8 cellular contexts compared by ENCODE assay signal in genomic region chr10:46557319-46558140, GRCh38. TPM values are rescaled to one million over a fixed set of nuclear protein-coding genes. Genes with fewer than 3 reads are reported as not detected.
DNase-seq lines count a peak whose midpoint lies in the region; ATAC-seq and TF ChIP-seq lines count a peak whose summit lies in the region.

No MANE protein-coding gene starts in this region.

- no peaks in the 10 kb centered on the region for H3K36me3 ChIP-seq in colonic mucosa
- no peaks in the 10 kb centered on the region for H3K36me3 ChIP-seq in naive thymus-derived CD4-positive, alpha-beta T cell (ENCODE audit: control insufficient read depth in 2 of 3, insufficient read depth in 3 of 3, low read length in 3 of 3)

- H3K27ac ChIP-seq in colonic mucosa: no peak overlapping the region
- no peak overlapping the region for H3K27ac ChIP-seq in naive thymus-derived CD4-positive, alpha-beta T cell (ENCODE audit: low read depth, low read length)

- H3K4me1 Mint-ChIP-seq in naive thymus-derived CD4-positive, alpha-beta T cell: peaks cover 0 to 12% (median 5%) of the 10 kb centered on the region in 7 donors

- H3K4me3 Mint-ChIP-seq in naive thymus-derived CD4-positive, alpha-beta T cell: peak overlapping the region in 8 of 10 donors; percentile 15 to 70 (median 52)

- CTCF ChIA-PET in naive thymus-derived CD4-positive, alpha-beta T cell (lab: Charles Lee): interaction anchor here (1.4 kb wide), 1 partner anchor 329 kb away, joined by 3 read pairs; no protein-coding TSS in a partner anchor

- peaks cover 26% of the 10 kb centered on the region for H3K4me1 ChIP-seq in colonic mucosa
- H3K4me1 ChIP-seq in naive thymus-derived CD4-positive, alpha-beta T cell (ENCODE audit: control insufficient read depth in 2 of 2, insufficient read depth in 2 of 2, low read length in 2 of 2): no peaks in the 10 kb centered on the region

- H3K36me3 Mint-ChIP-seq in naive thymus-derived CD4-positive, alpha-beta T cell: peaks cover 0 to 7% (median 0%) of the 10 kb centered on the region in 5 donors

- intact Hi-C loops in colonic mucosa (cut with DNase I): no loop called here
- intact Hi-C loops in naive thymus-derived CD4-positive, alpha-beta T cell (cut with micrococcal nuclease): no loop called here

- POLR2A ChIA-PET in naive thymus-derived CD4-positive, alpha-beta T cell (lab: Charles Lee): no interaction called here

- no peak overlapping the region for H3K27ac Mint-ChIP-seq in naive thymus-derived CD4-positive, alpha-beta T cell

- H3K27me3 Mint-ChIP-seq in naive thymus-derived CD4-positive, alpha-beta T cell: peaks cover 0 to 7% (median 0%) of the 10 kb centered on the region in 5 donors

- no peak overlapping the region for H3K4me3 ChIP-seq in colonic mucosa
- H3K4me3 ChIP-seq in naive thymus-derived CD4-positive, alpha-beta T cell (ENCODE audit: low read length): no peak overlapping the region

- no peaks in the 10 kb centered on the region for H3K9me3 ChIP-seq in colonic mucosa
- no peaks in the 10 kb centered on the region for H3K9me3 ChIP-seq in naive thymus-derived CD4-positive, alpha-beta T cell (ENCODE audit: control insufficient read depth in 2 of 3, low read length in 3 of 3)

- H3K9me3 Mint-ChIP-seq in naive thymus-derived CD4-positive, alpha-beta T cell: no peaks in the 10 kb centered on the region

- no peak for TF ChIP-seq CTCF in colonic mucosa (IDR thresholded peaks at IDR 0.05)

- DNase-seq in stimulated activated CD4-positive, alpha-beta T cell treated with anti-CD3 and anti-CD28 coated beads, Interleukin-4, amount 100 ng/mL, for 24 hours: peak; percentile 5
- no peak for DNase-seq in stimulated activated CD4-positive, alpha-beta T cell treated with anti-CD3 and anti-CD28 coated beads, Interleukin-1b, Interleukin-23, amount 100 ng/mL, for 48 hours
- DNase-seq in colonic mucosa (peak; percentile 41), NCI-H526 treated with DMSO at 0.1 percent for 48 hours (lab: John Stamatoyannopoulos, UW) (no peak)
- DNase-seq in naive thymus-derived CD4-positive, alpha-beta T cell: peak in 4 of 9 donors; percentile 3 to 23 (median 8)

- no peak for ATAC-seq in naive thymus-derived CD4-positive, alpha-beta T cell
- no peak for ATAC-seq in HG02840 (IDR thresholded peaks at IDR 0.05; ENCODE audit: low FRiP score, unreplicated experiment)
- no peak for ATAC-seq in HG03457 (IDR thresholded peaks at IDR 0.05; ENCODE audit: unreplicated experiment)
- ATAC-seq in GM18511 (IDR thresholded peaks at IDR 0.05; ENCODE audit: unreplicated experiment): no peak

- no peak overlapping the region for H3K9ac ChIP-seq in colonic mucosa (ENCODE audit: low read depth in 2 of 2, low read length in 2 of 2)

- peaks cover 19% of the 10 kb centered on the region for H3K27me3 ChIP-seq in colonic mucosa
- H3K27me3 ChIP-seq in naive thymus-derived CD4-positive, alpha-beta T cell (ENCODE audit: control insufficient read depth in 2 of 2, insufficient read depth in 2 of 2, low read length in 2 of 2): peaks cover 0 to 5% of the 10 kb centered on the region in 2 donors

RNA-seq across cellular contexts. Expression of gene GPRIN2, which starts 1.1 kb away (rescaled TPM):
- total RNA-seq in colonic mucosa: 10 to 100 TPM; 32.3 to 34.4 TPM
- not detected for total RNA-seq in naive thymus-derived CD4-positive, alpha-beta T cell
- not detected for polyA plus RNA-seq in naive thymus-derived CD4-positive, alpha-beta T cell

RNA-seq across cellular contexts. Expression of gene SYT15, which starts 21.4 kb away (rescaled TPM):
- 1 to 10 TPM in 1 of 2 donors, under 1 TPM in 1; 0.62 to 1.2 TPM for total RNA-seq in colonic mucosa
- total RNA-seq in naive thymus-derived CD4-positive, alpha-beta T cell: 1 to 10 TPM; 1.2 to 1.6 (median 1.4) TPM
- polyA plus RNA-seq in naive thymus-derived CD4-positive, alpha-beta T cell: under 1 TPM in 1 of 2 donors, not detected in 1; 0.05 TPM

Comparison
In these comparisons a context has a peak if more than half of its experiments do, and no peak if none do; other contexts are left out.
1. DNase-seq: peak in stimulated activated CD4-positive, alpha-beta T cell treated with anti-CD3 and anti-CD28 coated beads, Interleukin-4, amount 100 ng/mL, for 24 hours (single experiment) and colonic mucosa (single experiment); none in stimulated activated CD4-positive, alpha-beta T cell treated with anti-CD3 and anti-CD28 coated beads, Interleukin-1b, Interleukin-23, amount 100 ng/mL, for 48 hours (single experiment) and NCI-H526 treated with DMSO at 0.1 percent for 48 hours (single experiment).
2. RNA of gene GPRIN2, which starts 1.1 kb away (total RNA-seq): 32.3 to 34.4 TPM in colonic mucosa; not detected in naive thymus-derived CD4-positive, alpha-beta T cell; every median in the first group is over 10 times any median in the second.